Comparison of ENCODE assay signal across 1 cellular context in genomic region chr14:94650806-94651805, GRCh38.
TF ChIP-seq lines count a peak whose summit lies in the region.

No MANE protein-coding gene starts in this region.

TF ChIP-seq in K562, 482 proteins besides CTCF, POLR2A, EP300 and RAD21 (continued from another document):
- TF ChIP-seq ZNF830 (CRISPR knock-in tag; IDR thresholded peaks at IDR 0.05) (no peak), NKRF (IDR thresholded peaks at IDR 0.05; ENCODE audit: borderline replicate concordance) (no peak), HDAC8 (tag; IDR thresholded peaks at IDR 0.05) (no peak), SIN3A (IDR thresholded peaks at IDR 0.05; ENCODE audit: borderline replicate concordance in 2 of 2, control insufficient read depth in 1 of 2, low read depth in 2 of 2, low read length in 2 of 2) (no peak), KHSRP (IDR thresholded peaks at IDR 0.05) (no peak), MTA3 (IDR thresholded peaks at IDR 0.05; ENCODE audit: borderline replicate concordance) (no peak), PHF8 (IDR thresholded peaks at IDR 0.05; ENCODE audit: borderline replicate concordance, low read length) (no peak), NR4A1 (CRISPR knock-in tag; IDR thresholded peaks at IDR 0.05) (no peak), NR4A1 (tag; IDR thresholded peaks at IDR 0.05) (no peak), POU5F1 (IDR thresholded peaks at IDR 0.05; ENCODE audit: borderline replicate concordance, low read depth, low read length, partially characterized antibody) (no peak), ZNF318 (IDR thresholded peaks at IDR 0.05; ENCODE audit: borderline replicate concordance in 1 of 2, low read depth in 1 of 2) (no peak), MGA (IDR thresholded peaks at IDR 0.05) (no peak), POLR3G (IDR thresholded peaks at IDR 0.05; ENCODE audit: extremely low read depth, insufficient read length, insufficient replicate concordance) (no peak), E2F3 (CRISPR knock-in tag; IDR thresholded peaks at IDR 0.05) (no peak), CLOCK (CRISPR knock-in tag; IDR thresholded peaks at IDR 0.05; ENCODE audit: borderline replicate concordance) (no peak), IFI16 (CRISPR knock-in tag; IDR thresholded peaks at IDR 0.05) (no peak)
TF ChIP-seq in K562: peak in this region for 0.
